Comparison of ENCODE assay signal across 8 cellular contexts in the genomic region with DNA sequence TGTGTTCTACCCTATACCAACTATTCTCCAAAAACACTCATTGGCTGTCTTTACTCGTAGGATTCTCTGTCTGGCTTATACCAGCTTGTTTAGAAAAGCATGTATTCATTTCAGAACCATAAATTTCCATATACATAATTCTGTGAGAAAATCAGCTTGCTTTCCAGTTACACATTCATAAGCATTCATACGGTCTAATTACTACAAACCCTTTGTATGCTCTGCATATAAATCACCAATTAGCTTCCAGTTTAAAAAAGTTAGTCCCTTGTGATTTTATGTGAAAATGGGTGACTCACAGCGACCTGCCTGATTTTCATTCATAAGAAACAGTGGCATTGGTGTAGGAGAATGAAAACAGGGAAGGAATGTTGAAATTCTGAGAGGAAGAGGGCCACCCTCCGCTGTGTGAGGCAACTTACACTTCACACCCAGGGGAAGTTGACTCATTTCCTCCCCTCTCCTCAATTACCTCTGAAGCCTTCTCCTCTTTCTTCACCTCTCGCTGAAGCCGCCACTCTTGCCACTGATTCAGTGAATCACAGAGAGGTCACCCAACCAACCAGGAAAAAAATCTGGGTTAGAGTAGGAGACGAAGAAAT.
DNase-seq lines count a peak whose midpoint lies in the region; ATAC-seq and TF ChIP-seq lines count a peak whose summit lies in the region.

No MANE protein-coding gene starts in this region.

- TF ChIP-seq CTCF in Calu3 (IDR thresholded peaks at IDR 0.05; ENCODE audit: unreplicated experiment) = no peak

- peak overlapping the region; percentile 75 for H3K27ac Mint-ChIP-seq in Calu3 (ENCODE audit: unreplicated experiment)
- no peak overlapping the region for H3K27ac Mint-ChIP-seq in activated naive CD8-positive, alpha-beta T cell treated with anti-CD3 and anti-CD28 coated beads, Interleukin-2, amount 50 U/mL, for 24 hours
- no peak overlapping the region for H3K27ac Mint-ChIP-seq in activated T-helper 2 cell treated with anti-CD3 and anti-CD28 coated beads, Interferon-gamma antibody, Interleukin-2, Interleukin-4, amounts not matched to agents 10 μg/mL and 5 μg/mL and 100 μg/mL, durations not matched to agents 14 hours and 24 hours and 36 hours

- CTCF ChIA-PET in Calu3 (lab: Charles Lee) = interaction anchor here (1.0 kb wide), 2 partner anchors 31 to 43 kb away, joined by 3 to 10 read pairs; no protein-coding TSS in a partner anchor

- no peaks in the 10 kb centered on the region for H3K27me3 Mint-ChIP-seq in Calu3 (ENCODE audit: unreplicated experiment)
- H3K27me3 Mint-ChIP-seq in activated naive CD8-positive, alpha-beta T cell treated with anti-CD3 and anti-CD28 coated beads, Interleukin-2, amount 50 U/mL, for 24 hours = peaks cover 26% of the 10 kb centered on the region
- H3K27me3 Mint-ChIP-seq in activated T-helper 2 cell treated with anti-CD3 and anti-CD28 coated beads, Interferon-gamma antibody, Interleukin-2, Interleukin-4, amounts not matched to agents 10 μg/mL and 5 μg/mL and 100 μg/mL, durations not matched to agents 14 hours and 24 hours and 36 hours (ENCODE audit: low read depth) = peaks cover 17% of the 10 kb centered on the region

- H3K9me3 Mint-ChIP-seq in Calu3 (ENCODE audit: low read depth, unreplicated experiment) = peaks cover 8% of the 10 kb centered on the region
- H3K9me3 Mint-ChIP-seq in activated naive CD8-positive, alpha-beta T cell treated with anti-CD3 and anti-CD28 coated beads, Interleukin-2, amount 50 U/mL, for 24 hours = peaks cover 5% of the 10 kb centered on the region
- no peaks in the 10 kb centered on the region for H3K9me3 Mint-ChIP-seq in activated T-helper 2 cell treated with anti-CD3 and anti-CD28 coated beads, Interferon-gamma antibody, Interleukin-2, Interleukin-4, amounts not matched to agents 10 μg/mL and 5 μg/mL and 100 μg/mL, durations not matched to agents 14 hours and 24 hours and 36 hours

- ATAC-seq in activated naive CD8-positive, alpha-beta T cell treated with anti-CD3 and anti-CD28 coated beads, Interleukin-2, amount 50 U/mL, for 24 hours = peak; percentile 92
- ATAC-seq in GM18861 (IDR thresholded peaks at IDR 0.05; ENCODE audit: unreplicated experiment) = no peak

- peaks cover 23% of the 10 kb centered on the region for H3K4me1 Mint-ChIP-seq in Calu3 (ENCODE audit: low read depth, unreplicated experiment)
- H3K4me1 Mint-ChIP-seq in activated naive CD8-positive, alpha-beta T cell treated with anti-CD3 and anti-CD28 coated beads, Interleukin-2, amount 50 U/mL, for 24 hours = peaks cover 17% of the 10 kb centered on the region
- H3K4me1 Mint-ChIP-seq in activated T-helper 2 cell treated with anti-CD3 and anti-CD28 coated beads, Interferon-gamma antibody, Interleukin-2, Interleukin-4, amounts not matched to agents 10 μg/mL and 5 μg/mL and 100 μg/mL, durations not matched to agents 14 hours and 24 hours and 36 hours (ENCODE audit: low read depth) = peaks cover 10% of the 10 kb centered on the region

- peaks cover 10% of the 10 kb centered on the region for H3K36me3 Mint-ChIP-seq in Calu3 (ENCODE audit: insufficient read depth, unreplicated experiment)
- H3K36me3 Mint-ChIP-seq in activated naive CD8-positive, alpha-beta T cell treated with anti-CD3 and anti-CD28 coated beads, Interleukin-2, amount 50 U/mL, for 24 hours (ENCODE audit: low read depth) = peaks cover 2% of the 10 kb centered on the region
- no peaks in the 10 kb centered on the region for H3K36me3 Mint-ChIP-seq in activated T-helper 2 cell treated with anti-CD3 and anti-CD28 coated beads, Interferon-gamma antibody, Interleukin-2, Interleukin-4, amounts not matched to agents 10 μg/mL and 5 μg/mL and 100 μg/mL, durations not matched to agents 14 hours and 24 hours and 36 hours (ENCODE audit: low read depth)

- peak; percentile 55 for DNase-seq in Calu3
- peak; percentile 42 for DNase-seq in LoVo (ENCODE audit: low spot score)
- peak; percentile 22 for DNase-seq in activated naive CD8-positive, alpha-beta T cell treated with anti-CD3 and anti-CD28 coated beads, Interleukin-2, amount 50 U/mL, for 24 hours
- peak; percentile 96 for DNase-seq in kidney tubule cell (ENCODE audit: low spot score)
- DNase-seq in NCI-H1417 treated with DMSO at 0.1 percent for 48 hours (lab: John Stamatoyannopoulos, UW) = no peak
- no peak for DNase-seq in activated T-helper 2 cell treated with anti-CD3 and anti-CD28 coated beads, Interferon-gamma antibody, Interleukin-2, Interleukin-4, amounts not matched to agents 10 μg/mL and 5 μg/mL and 100 μg/mL, durations not matched to agents 14 hours and 24 hours and 36 hours (ENCODE audit: low spot score)
- DNase-seq in NCI-H82 treated with DMSO at 0.1 percent for 48 hours (lab: John Stamatoyannopoulos, UW; ENCODE audit: unreplicated experiment) = no peak

- peak overlapping the region; percentile 1 for H3K4me3 Mint-ChIP-seq in Calu3 (ENCODE audit: low read depth, unreplicated experiment)
- no peak overlapping the region for H3K4me3 Mint-ChIP-seq in activated naive CD8-positive, alpha-beta T cell treated with anti-CD3 and anti-CD28 coated beads, Interleukin-2, amount 50 U/mL, for 24 hours
- no peak overlapping the region for H3K4me3 Mint-ChIP-seq in activated T-helper 2 cell treated with anti-CD3 and anti-CD28 coated beads, Interferon-gamma antibody, Interleukin-2, Interleukin-4, amounts not matched to agents 10 μg/mL and 5 μg/mL and 100 μg/mL, durations not matched to agents 14 hours and 24 hours and 36 hours (ENCODE audit: low read depth)

- BruUV-seq in Calu3 (replicated peaks; lab: Mats Ljungman, UMichigan) = no TSS peak

- intact Hi-C loops in Calu3 (cut with micrococcal nuclease; ENCODE audit: unreplicated experiment) = loop anchor here (5.0 kb wide), 1 partner anchor 39 kb away; no protein-coding TSS in a partner anchor
- intact Hi-C loops in activated T-helper 2 cell treated with anti-CD3 and anti-CD28 coated beads, Interferon-gamma antibody, Interleukin-2, Interleukin-4, amounts not matched to agents 10 μg/mL and 5 μg/mL and 100 μg/mL, durations not matched to agents 14 hours and 24 hours and 36 hours (cut with micrococcal nuclease) = no loop called here

Comparison
In these comparisons a context has a peak if more than half of its experiments do, and no peak if none do; other contexts are left out.
1. DNase-seq: peak in Calu3 (single experiment), LoVo (single experiment), activated naive CD8-positive, alpha-beta T cell treated with anti-CD3 and anti-CD28 coated beads, Interleukin-2, amount 50 U/mL, for 24 hours (single experiment) and kidney tubule cell (single experiment); none in NCI-H1417 treated with DMSO at 0.1 percent for 48 hours (single experiment), activated T-helper 2 cell treated with anti-CD3 and anti-CD28 coated beads, Interferon-gamma antibody, Interleukin-2, Interleukin-4, amounts not matched to agents 10 μg/mL and 5 μg/mL and 100 μg/mL, durations not matched to agents 14 hours and 24 hours and 36 hours (single experiment) and NCI-H82 treated with DMSO at 0.1 percent for 48 hours (single experiment).